Comparison of ENCODE assay signal across 8 cellular contexts in genomic region chr9:100472725-100473261, GRCh38. TPM values are rescaled to one million over a fixed set of nuclear protein-coding genes. Genes with fewer than 3 reads are reported as not detected.
DNase-seq lines count a peak whose midpoint lies in the region; ATAC-seq and TF ChIP-seq lines count a peak whose summit lies in the region.

A gene with protein sequence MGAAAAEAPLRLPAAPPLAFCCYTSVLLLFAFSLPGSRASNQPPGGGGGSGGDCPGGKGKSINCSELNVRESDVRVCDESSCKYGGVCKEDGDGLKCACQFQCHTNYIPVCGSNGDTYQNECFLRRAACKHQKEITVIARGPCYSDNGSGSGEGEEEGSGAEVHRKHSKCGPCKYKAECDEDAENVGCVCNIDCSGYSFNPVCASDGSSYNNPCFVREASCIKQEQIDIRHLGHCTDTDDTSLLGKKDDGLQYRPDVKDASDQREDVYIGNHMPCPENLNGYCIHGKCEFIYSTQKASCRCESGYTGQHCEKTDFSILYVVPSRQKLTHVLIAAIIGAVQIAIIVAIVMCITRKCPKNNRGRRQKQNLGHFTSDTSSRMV (plus strand): TSS chr9:100473149. CDS start chr9:100473545, 396 bp downstream.

- peak; percentile 12 for TF ChIP-seq CTCF in astrocyte of the spinal cord (IDR thresholded peaks at IDR 0.05; ENCODE audit: low read depth, low read length)

- no peaks in the 10 kb centered on the region for H3K36me3 ChIP-seq in skeletal muscle tissue (ENCODE audit: control insufficient read depth in 3 of 3, insufficient read depth in 3 of 3, low read length in 3 of 3)

- no peak within 1 kb of the TSS for H3K27ac ChIP-seq in skeletal muscle tissue (ENCODE audit: low read depth, low read length)

- H3K27me3 ChIP-seq in skeletal muscle tissue (ENCODE audit: control insufficient read depth in 3 of 3, insufficient read depth in 3 of 3, low read length in 3 of 3), result peaks cover 0 to 4% (median 0%) of the 10 kb centered on the region in 3 donors

- H3K4me3 ChIP-seq in astrocyte of the spinal cord (ENCODE audit: low read depth, low read length) (peak within 1 kb of the TSS; percentile 57), iPS-11a (ENCODE audit: low read depth, low read length) (peak within 1 kb of the TSS; percentile 77), skeletal muscle tissue (ENCODE audit: low read length in 3 of 3) (peak within 1 kb of the TSS; percentile 59 to 73 (median 65))

- in situ Hi-C loops in ACHN (cut with HindIII; ENCODE audit: low pct_ligation_motif_present, low pct_unique_long_range_greater_than_20kb, low sequenced_read_pairs), result no loop called here
- in situ Hi-C loops in astrocyte of the spinal cord (cut with HindIII; ENCODE audit: low sequenced_read_pairs), result no loop called here

- DNase-seq in ACHN, result peak; percentile 65
- peak; percentile 6 for DNase-seq in astrocyte of the spinal cord (ENCODE audit: low read depth, low spot score)
- no peak for DNase-seq in amniotic stem cell (lab: John Stamatoyannopoulos, UW)

- peak within 1 kb of the TSS in 2 of 3 donors; percentile 45 to 57 for H3K9ac ChIP-seq in skeletal muscle tissue (ENCODE audit: low read depth in 1 of 3, low read length in 3 of 3)

- peak; percentile 53 for ATAC-seq in GM18909 (IDR thresholded peaks at IDR 0.05; ENCODE audit: poor library complexity, unreplicated experiment)
- peak; percentile 25 for ATAC-seq in HG03565 (IDR thresholded peaks at IDR 0.05; ENCODE audit: unreplicated experiment)
- peak; percentile 76 for ATAC-seq in SK-N-SH treated with all-trans-retinoic acid at 6 μM for 48 hours

- H3K9me3 ChIP-seq in skeletal muscle tissue (ENCODE audit: control insufficient read depth in 3 of 3, low read length in 3 of 3), result no peaks in the 10 kb centered on the region

- H3K4me1 ChIP-seq in skeletal muscle tissue (ENCODE audit: control insufficient read depth in 3 of 3, insufficient read depth in 3 of 3, low read length in 3 of 3), result peaks cover 0 to 14% (median 4%) of the 10 kb centered on the region in 3 donors

TF ChIP-seq in SK-N-SH treated with all-trans-retinoic acid at 6 μM for 48 hours, 23 proteins besides CTCF, POLR2A, EP300 and RAD21:
- TF ChIP-seq ZFP30 (CRISPR knock-in tag; IDR thresholded peaks at IDR 0.05), result no peak
- TF ChIP-seq ESRRG (CRISPR knock-in tag; IDR thresholded peaks at IDR 0.05), result no peak
- no peak for TF ChIP-seq ZC3H10 (CRISPR knock-in tag; IDR thresholded peaks at IDR 0.05)
- TF ChIP-seq ZFP3 (CRISPR knock-in tag; IDR thresholded peaks at IDR 0.05), result no peak
- no peak for TF ChIP-seq GLIS3 (CRISPR knock-in tag; IDR thresholded peaks at IDR 0.05)
- TF ChIP-seq TSHZ2 (CRISPR knock-in tag; IDR thresholded peaks at IDR 0.05), result no peak
- TF ChIP-seq TCF4 (CRISPR knock-in tag; IDR thresholded peaks at IDR 0.05; ENCODE audit: borderline replicate concordance), result no peak
- TF ChIP-seq, protein P1, sequence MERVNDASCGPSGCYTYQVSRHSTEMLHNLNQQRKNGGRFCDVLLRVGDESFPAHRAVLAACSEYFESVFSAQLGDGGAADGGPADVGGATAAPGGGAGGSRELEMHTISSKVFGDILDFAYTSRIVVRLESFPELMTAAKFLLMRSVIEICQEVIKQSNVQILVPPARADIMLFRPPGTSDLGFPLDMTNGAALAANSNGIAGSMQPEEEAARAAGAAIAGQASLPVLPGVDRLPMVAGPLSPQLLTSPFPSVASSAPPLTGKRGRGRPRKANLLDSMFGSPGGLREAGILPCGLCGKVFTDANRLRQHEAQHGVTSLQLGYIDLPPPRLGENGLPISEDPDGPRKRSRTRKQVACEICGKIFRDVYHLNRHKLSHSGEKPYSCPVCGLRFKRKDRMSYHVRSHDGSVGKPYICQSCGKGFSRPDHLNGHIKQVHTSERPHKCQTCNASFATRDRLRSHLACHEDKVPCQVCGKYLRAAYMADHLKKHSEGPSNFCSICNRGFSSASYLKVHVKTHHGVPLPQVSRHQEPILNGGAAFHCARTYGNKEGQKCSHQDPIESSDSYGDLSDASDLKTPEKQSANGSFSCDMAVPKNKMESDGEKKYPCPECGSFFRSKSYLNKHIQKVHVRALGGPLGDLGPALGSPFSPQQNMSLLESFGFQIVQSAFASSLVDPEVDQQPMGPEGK (CRISPR knock-in tag; IDR thresholded peaks at IDR 0.05; ENCODE audit: borderline replicate concordance), result no peak
- no peak for TF ChIP-seq PPARA (CRISPR knock-in tag; IDR thresholded peaks at IDR 0.05; ENCODE audit: borderline replicate concordance)
- no peak for TF ChIP-seq OSR1 (CRISPR knock-in tag; IDR thresholded peaks at IDR 0.05)
- TF ChIP-seq TOX (CRISPR knock-in tag; IDR thresholded peaks at IDR 0.05; ENCODE audit: borderline replicate concordance), result no peak
- no peak for TF ChIP-seq CSRNP3 (CRISPR knock-in tag; IDR thresholded peaks at IDR 0.05)
- no peak for TF ChIP-seq ZNF565 (CRISPR knock-in tag; conservative IDR thresholded peaks at IDR 0.05; ENCODE audit: low read depth)
- TF ChIP-seq BACH2 (CRISPR knock-in tag; IDR thresholded peaks at IDR 0.05; ENCODE audit: borderline replicate concordance), result no peak

RNA-seq across cellular contexts. Expression of the gene that starts here (rescaled TPM):
- total RNA-seq in skeletal muscle tissue, result not detected

Comparison
In these comparisons a context has a peak if more than half of its experiments do, and no peak if none do; other contexts are left out.
1. ATAC-seq: peak in every context shown above with its lines; median percentile 76 in SK-N-SH treated with all-trans-retinoic acid at 6 μM for 48 hours; 53 in GM18909; 25 in HG03565.